In genomic region chr5:56301041-56301440, GRCh38 we compare ENCODE assay signal across 25 cellular contexts.
A peak's percentile ranks its signal among the peaks of the same experiment; 100 is the strongest.
DNase-seq lines count a peak whose midpoint lies in the region; ATAC-seq and TF ChIP-seq lines count a peak whose summit lies in the region.
"Had no signal": no experiment of that assay in that cellular context is flagged by ENCODE, and none has a peak within 500 bp of the region (broad histone marks: within the 10 kb centered on the region; RNA-seq: fewer than 3 reads in every experiment).

No MANE protein-coding gene starts in this region.

- no peaks in the 10 kb centered on the region for H3K27me3 Mint-ChIP-seq in type B pancreatic cell
- H3K27me3 Mint-ChIP-seq: activated CD8-positive, alpha-beta T cell treated with anti-CD3 and anti-CD28 coated beads for 36 hours; stimulated activated naive CD8-positive, alpha-beta T cell treated with anti-CD3 and anti-CD28 coated beads, Interleukin-15, amount 100 ng/mL, for 72 hours had no signal

- no peak overlapping the region for H3K4me3 ChIP-seq in HCT116 (replicated peaks in 1 of 2; ENCODE audit: low read depth in 1 of 2, low read length in 2 of 2)
- H3K4me3 ChIP-seq in esophagus squamous epithelium: no peak overlapping the region
- H3K4me3 ChIP-seq: cardiac muscle cell, spleen, tibial nerve had no signal

- no peak overlapping the region for H2AFZ ChIP-seq in HCT116 (ENCODE audit: low read depth, low read length, poor library complexity, severe bottlenecking)

- no peak overlapping the region for H3K4me3 Mint-ChIP-seq in type B pancreatic cell
- H3K4me3 Mint-ChIP-seq: activated CD8-positive, alpha-beta T cell treated with anti-CD3 and anti-CD28 coated beads for 36 hours; neural crest cell; stimulated activated naive CD8-positive, alpha-beta T cell treated with anti-CD3 and anti-CD28 coated beads, Interleukin-15, amount 100 ng/mL, for 72 hours had no signal

- intact Hi-C loops in HCT116 (cut with micrococcal nuclease) (no loop called here), esophagus squamous epithelium (cut with DNase I) (no loop called here)

- RAD21 ChIA-PET in HCT116 (lab: Charles Lee; ENCODE audit: low non-redundant PET in 1 of 2, low total read pairs in 2 of 2, uncharacterized antibody in 2 of 2, unreplicated experiment in 2 of 2): no interaction called here

- CTCF ChIA-PET in HCT116 (lab: Charles Lee) (no interaction called here), RWPE1 (lab: Yijun Ruan, JAX) (no interaction called here)

- H3K4me2 ChIP-seq in HCT116 (ENCODE audit: low read length): no peak overlapping the region

- 25 to 63% methylated on average over 1 of the region's 1 CpG for WGBS in esophagus squamous epithelium, 2 donors

- POLR2A ChIA-PET in HCT116 (lab: Charles Lee) (no interaction called here), RWPE1 (lab: Yijun Ruan, JAX; ENCODE audit: low non-redundant PET) (no interaction called here)

- peaks cover 5% of the 10 kb centered on the region for H3K9me3 Mint-ChIP-seq in type B pancreatic cell
- H3K9me3 Mint-ChIP-seq: activated CD8-positive, alpha-beta T cell treated with anti-CD3 and anti-CD28 coated beads for 36 hours had no signal

- no peak overlapping the region for H3K9ac ChIP-seq in HCT116 (ENCODE audit: low read length)

- H3K9me3 ChIP-seq in HCT116 (ENCODE audit: control insufficient read depth in 1 of 2, insufficient read depth in 1 of 2, low read depth in 1 of 2, low read length in 2 of 2) (no peaks in the 10 kb centered on the region), esophagus squamous epithelium (no peaks in the 10 kb centered on the region)

- H3K27ac Mint-ChIP-seq in type B pancreatic cell: no peak overlapping the region
- H3K27ac Mint-ChIP-seq: activated CD8-positive, alpha-beta T cell treated with anti-CD3 and anti-CD28 coated beads for 36 hours; stimulated activated naive CD8-positive, alpha-beta T cell treated with anti-CD3 and anti-CD28 coated beads, Interleukin-15, amount 100 ng/mL, for 72 hours had no signal

- no peak for DNase-seq in HCT116 (ENCODE audit: low read depth, low spot score)
- DNase-seq in RWPE1 (ENCODE audit: low spot score): peak; percentile 97
- DNase-seq in esophagus squamous epithelium (lab: John Stamatoyannopoulos, UW): no peak
- peak; percentile 94 for DNase-seq in renal cortical epithelial cell (ENCODE audit: low read depth)
- DNase-seq in Kasumi-1 (lab: John Stamatoyannopoulos, UW): no peak
- no peak for DNase-seq in NCI-H146 treated with DMSO at 0.1 percent for 48 hours (lab: John Stamatoyannopoulos, UW; ENCODE audit: unreplicated experiment)
- DNase-seq in type B pancreatic cell (ENCODE audit: extremely low spot score, unreplicated experiment): no peak
- DNase-seq: activated CD8-positive, alpha-beta T cell treated with anti-CD3 and anti-CD28 coated beads for 36 hours; activated T-cell treated with anti-CD3 and anti-CD28 coated beads, Interleukin-2, amount 50 U/mL, for 1 hour; amniotic stem cell; dermis blood vessel endothelial cell; DND-41; midbrain; NCI-H1092 treated with DMSO at 0.1 percent for 48 hours; NCI-H2081 treated with DMSO at 0.1 percent for 48 hours; NCI-H446 treated with DMSO at 0.1 percent for 48 hours; NK-92 treated with Interleukin-12 subunit alpha and Interleukin-12 subunit beta, amount 100 ng/mL, for 24 hours; RPMI8226; spleen; stimulated activated CD4-positive, alpha-beta T cell treated with anti-CD3 and anti-CD28 coated beads, Interleukin-4, amount 100 ng/mL, for 24 hours; stimulated activated naive CD8-positive, alpha-beta T cell treated with anti-CD3 and anti-CD28 coated beads, Interleukin-15, amount 100 ng/mL, for 72 hours had no signal

- H3K27ac ChIP-seq in HCT116 (ENCODE audit: low read depth, low read length) (no peak overlapping the region), RWPE1 (peak overlapping the region; percentile 77), esophagus squamous epithelium (peak overlapping the region in 3 of 4 donors; percentile 3 to 55 (median 36))
- H3K27ac ChIP-seq: cardiac muscle cell, spleen, tibial nerve had no signal

- H3K36me3 ChIP-seq in HCT116 (ENCODE audit: control insufficient read depth in 1 of 2, insufficient read depth in 2 of 2, low read length in 2 of 2): no peaks in the 10 kb centered on the region
- H3K36me3 ChIP-seq in esophagus squamous epithelium: no peaks in the 10 kb centered on the region
- H3K36me3 ChIP-seq: cardiac muscle cell, spleen, tibial nerve had no signal

- H3K4me1 ChIP-seq in HCT116 (ENCODE audit: control insufficient read depth in 1 of 2, insufficient read depth in 2 of 2, low read length in 2 of 2) (peaks cover 2 to 7% of the 10 kb centered on the region in 2 experiments; a peak in 2 of 4 replicates), esophagus squamous epithelium (peaks cover 0 to 14% (median 6%) of the 10 kb centered on the region in 3 donors)
- H3K4me1 ChIP-seq: spleen had no signal

- BruUV-seq in HCT116 (replicated peaks; lab: Mats Ljungman, UMichigan): no TSS peak

- H3K4me1 Mint-ChIP-seq in type B pancreatic cell (ENCODE audit: unreplicated experiment): peaks cover 16% of the 10 kb centered on the region
- H3K4me1 Mint-ChIP-seq: stimulated activated naive CD8-positive, alpha-beta T cell treated with anti-CD3 and anti-CD28 coated beads, Interleukin-15, amount 100 ng/mL, for 72 hours had no signal

- no peak for TF ChIP-seq RAD21 in HCT116 (IDR thresholded peaks at IDR 0.05; ENCODE audit: low read depth)

- TF ChIP-seq CTCF in HCT116 (IDR thresholded peaks at IDR 0.05 in 2 of 3, conservative IDR thresholded peaks at IDR 0.05 in 1 of 3; ENCODE audit: borderline replicate concordance in 1 of 3, insufficient read depth in 1 of 3, low read depth in 2 of 3, low read length in 2 of 3) (no peak), RWPE1 (conservative IDR thresholded peaks at IDR 0.05; ENCODE audit: low read depth) (no peak), esophagus squamous epithelium (IDR thresholded peaks at IDR 0.05) (no peak), type B pancreatic cell (conservative IDR thresholded peaks at IDR 0.05) (no peak)

- TF ChIP-seq POLR2A in HCT116 (IDR thresholded peaks at IDR 0.05; ENCODE audit: borderline replicate concordance, extremely low read depth, insufficient read depth, insufficient read length) (no peak), esophagus squamous epithelium (IDR thresholded peaks at IDR 0.05) (no peak)

- no peaks in the 10 kb centered on the region for H4K20me1 ChIP-seq in HCT116 (ENCODE audit: insufficient read depth)

- no peaks in the 10 kb centered on the region for H3K9me2 ChIP-seq in HCT116 (ENCODE audit: insufficient read depth)

- ATAC-seq in HCT116: no peak
- no peak for ATAC-seq in GM21526 (IDR thresholded peaks at IDR 0.05; ENCODE audit: low FRiP score, unreplicated experiment)
- ATAC-seq: activated CD8-positive, alpha-beta T cell treated with anti-CD3 and anti-CD28 coated beads for 36 hours; stimulated activated naive CD8-positive, alpha-beta T cell treated with anti-CD3 and anti-CD28 coated beads, Interleukin-15, amount 100 ng/mL, for 72 hours had no signal

- H3K27me3 ChIP-seq in HCT116 (ENCODE audit: insufficient read depth, low read length) (no peaks in the 10 kb centered on the region), esophagus squamous epithelium (no peaks in the 10 kb centered on the region)
- H3K27me3 ChIP-seq: cardiac muscle cell, spleen, tibial nerve had no signal

- H3K36me3 Mint-ChIP-seq in type B pancreatic cell: no peaks in the 10 kb centered on the region

- no peaks in the 10 kb centered on the region for H3K79me2 ChIP-seq in HCT116 (ENCODE audit: insufficient read depth, low read length)

TF ChIP-seq in HCT116, 20 proteins besides CTCF, POLR2A, EP300 and RAD21:
- TF ChIP-seq SIN3A (IDR thresholded peaks at IDR 0.05; ENCODE audit: low read depth): no peak
- TF ChIP-seq SP1 (IDR thresholded peaks at IDR 0.05; ENCODE audit: low read depth): peak; percentile 26; the same call in 1 of the 2 replicates
- peak; percentile 34; the same call in 1 of the 2 replicates for TF ChIP-seq JUND (IDR thresholded peaks at IDR 0.05)
TF ChIP-seq in HCT116: peak in this region for 2.

Comparison
In these comparisons a context has a peak if more than half of its experiments do, and no peak if none do; other contexts are left out.
1. DNase-seq: peak in RWPE1 (single experiment) and renal cortical epithelial cell (single experiment); none in HCT116 (single experiment), esophagus squamous epithelium (single experiment), Kasumi-1 (0 of 2), NCI-H146 treated with DMSO at 0.1 percent for 48 hours (single experiment) and type B pancreatic cell (single experiment).